In the genomic region with DNA sequence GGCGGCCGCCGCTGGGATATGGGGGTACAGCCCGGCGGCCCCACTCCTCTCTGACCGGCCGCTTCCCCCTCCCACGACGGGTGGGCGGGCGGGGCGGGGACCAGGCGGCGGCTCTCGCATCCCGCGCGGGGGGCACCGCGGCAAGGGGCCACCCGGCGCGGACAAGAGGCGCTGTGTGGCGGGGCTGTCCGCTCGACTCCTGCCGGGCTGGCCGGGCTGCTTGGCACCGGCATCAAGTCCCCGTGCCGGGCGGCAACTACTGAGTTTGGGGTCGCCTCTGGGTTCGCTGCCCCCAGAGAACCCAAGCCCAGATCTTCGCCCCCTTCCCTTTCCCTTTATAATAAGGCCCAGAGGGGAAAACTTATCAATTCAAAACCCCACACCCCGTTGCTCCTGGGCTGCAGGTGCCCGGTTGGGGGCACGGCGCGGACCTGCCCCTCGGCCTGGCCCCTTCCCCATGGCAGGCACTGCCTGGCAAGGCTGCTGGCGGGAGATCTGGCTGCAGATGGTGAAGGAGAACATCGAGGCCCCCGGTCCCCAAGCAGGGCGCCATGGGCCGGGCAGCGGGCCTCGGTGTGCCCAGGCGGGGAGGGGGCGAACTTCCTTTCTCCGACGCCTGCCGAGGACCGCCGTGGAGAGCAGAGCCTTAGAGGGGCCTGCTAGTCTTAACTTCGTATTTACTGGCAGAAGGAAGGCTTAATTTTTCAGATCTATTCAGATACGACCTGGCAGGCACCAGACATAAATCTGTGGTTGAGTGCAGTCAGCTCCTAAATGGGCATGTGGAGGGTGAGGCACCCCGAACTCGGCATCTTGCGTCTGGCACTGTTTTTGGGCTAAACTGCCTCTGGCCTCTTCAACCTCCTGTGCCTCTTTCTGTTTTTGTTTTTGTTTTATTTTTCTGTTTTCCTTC, we compare ENCODE assay signal across 1 cellular context.
TF ChIP-seq lines count a peak whose summit lies in the region.

No MANE protein-coding gene starts in this region.

TF ChIP-seq in H1, 55 proteins besides CTCF, POLR2A, EP300 and RAD21:
- TF ChIP-seq EZH2 (IDR thresholded peaks at IDR 0.05; ENCODE audit: low read depth, low read length, severe bottlenecking) = peak; percentile 46
- no peak for TF ChIP-seq TAF7 (optimal IDR thresholded peaks at IDR 0.05; ENCODE audit: borderline replicate concordance, low read depth, low read length)
- TF ChIP-seq KDM4A (IDR thresholded peaks at IDR 0.05; ENCODE audit: low read depth, low read length, severe bottlenecking) = peak; percentile 12
- TF ChIP-seq TCF12 (IDR thresholded peaks at IDR 0.05; ENCODE audit: low read depth, low read length) = no peak
- no peak for TF ChIP-seq JUN (IDR thresholded peaks at IDR 0.05; ENCODE audit: low read depth, low read length)
- TF ChIP-seq CEBPB (IDR thresholded peaks at IDR 0.05; ENCODE audit: low read depth, low read length) = no peak
- TF ChIP-seq SP2 (IDR thresholded peaks at IDR 0.05; ENCODE audit: low read length) = no peak
- TF ChIP-seq CHD1 (IDR thresholded peaks at IDR 0.05; ENCODE audit: low read depth, low read length) = no peak
- no peak for TF ChIP-seq JUND (IDR thresholded peaks at IDR 0.05; ENCODE audit: low read length)
- no peak for TF ChIP-seq SIX5 (IDR thresholded peaks at IDR 0.05; ENCODE audit: low read depth, low read length)
- TF ChIP-seq CHD2 (IDR thresholded peaks at IDR 0.05; ENCODE audit: low read length) = no peak
- TF ChIP-seq RXRA (IDR thresholded peaks at IDR 0.05; ENCODE audit: insufficient read depth, low read depth, low read length) = no peak
- no peak for TF ChIP-seq EGR1 (IDR thresholded peaks at IDR 0.05; ENCODE audit: borderline replicate concordance, low read depth, low read length)
- no peak for TF ChIP-seq KDM1A (IDR thresholded peaks at IDR 0.05; ENCODE audit: borderline replicate concordance, low read length)
- no peak for TF ChIP-seq SP4 (IDR thresholded peaks at IDR 0.05; ENCODE audit: low read length)
- TF ChIP-seq, protein P1, sequence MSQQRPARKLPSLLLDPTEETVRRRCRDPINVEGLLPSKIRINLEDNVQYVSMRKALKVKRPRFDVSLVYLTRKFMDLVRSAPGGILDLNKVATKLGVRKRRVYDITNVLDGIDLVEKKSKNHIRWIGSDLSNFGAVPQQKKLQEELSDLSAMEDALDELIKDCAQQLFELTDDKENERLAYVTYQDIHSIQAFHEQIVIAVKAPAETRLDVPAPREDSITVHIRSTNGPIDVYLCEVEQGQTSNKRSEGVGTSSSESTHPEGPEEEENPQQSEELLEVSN (IDR thresholded peaks at IDR 0.05) = peak; percentile 47; the same call in 1 of the 2 replicates
- TF ChIP-seq, protein P2, sequence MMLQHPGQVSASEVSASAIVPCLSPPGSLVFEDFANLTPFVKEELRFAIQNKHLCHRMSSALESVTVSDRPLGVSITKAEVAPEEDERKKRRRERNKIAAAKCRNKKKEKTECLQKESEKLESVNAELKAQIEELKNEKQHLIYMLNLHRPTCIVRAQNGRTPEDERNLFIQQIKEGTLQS (IDR thresholded peaks at IDR 0.05; ENCODE audit: insufficient read depth, low read depth, low read length) = no peak
- TF ChIP-seq NANOG (IDR thresholded peaks at IDR 0.05; ENCODE audit: insufficient read depth, low read depth, low read length, poor library complexity, severe bottlenecking) = no peak
- TF ChIP-seq POLR2AphosphoS5 (IDR thresholded peaks at IDR 0.05; ENCODE audit: low read depth, low read length) = no peak
- no peak for TF ChIP-seq USF2 (IDR thresholded peaks at IDR 0.05; ENCODE audit: low read length)
- no peak for TF ChIP-seq FOSL1 (IDR thresholded peaks at IDR 0.05; ENCODE audit: insufficient read depth, low read depth, low read length)
- TF ChIP-seq HDAC2 (IDR thresholded peaks at IDR 0.05; ENCODE audit: borderline replicate concordance in 1 of 2, low read depth in 2 of 2, low read length in 2 of 2) = no peak
- TF ChIP-seq KDM5A (IDR thresholded peaks at IDR 0.05; ENCODE audit: low read length) = no peak
